17 cellular contexts compared by ENCODE assay signal in genomic region chr2:140502951-140503630, GRCh38.
A peak's percentile ranks its signal among the peaks of the same experiment; 100 is the strongest.
DNase-seq lines count a peak whose midpoint lies in the region; ATAC-seq, FAIRE-seq and TF ChIP-seq lines count a peak whose summit lies in the region.
"Had no signal": no experiment of that assay in that cellular context is flagged by ENCODE, and none has a peak within 500 bp of the region (broad histone marks: within the 10 kb centered on the region; RNA-seq: fewer than 3 reads in every experiment).

No MANE protein-coding gene starts in this region.

- H3K27me3 ChIP-seq in effector memory CD4-positive, alpha-beta T cell (replicated peaks; ENCODE audit: control insufficient read depth, insufficient read depth, low read length, poor library complexity, severe bottlenecking): no peaks in the 10 kb centered on the region
- H3K27me3 ChIP-seq: cardiac muscle cell, tibial artery had no signal

- DNase-seq in A549 (ENCODE audit: low read depth in 1 of 2, low spot score in 1 of 2) (no peak), fibroblast of the conjunctiva (ENCODE audit: low read depth) (peak; percentile 86), HuH-7 (ENCODE audit: low spot score) (no peak)
- DNase-seq in effector memory CD4-positive, alpha-beta T cell: no peak
- DNase-seq in stimulated activated naive B cell treated with anti-CD40 and anti-IgM and Interleukin-4, amounts not matched to agents 10 μg/mL and 1 μg/mL and 100 μg/mL, for 72 hours: no peak
- DNase-seq: activated T-cell treated with anti-CD3 and anti-CD28 coated beads, Interleukin-2, amount 50 U/mL, for 1 hour; EL; NCI-H2227 treated with DMSO at 0.1 percent for 48 hours; SIG-M5; tibial artery had no signal

- H3K9me3 ChIP-seq in A549: no peaks in the 10 kb centered on the region
- no peaks in the 10 kb centered on the region for H3K9me3 ChIP-seq in effector memory CD4-positive, alpha-beta T cell (ENCODE audit: control insufficient read depth, low read length)
- H3K9me3 ChIP-seq: tibial artery had no signal

- TF ChIP-seq POLR2A in A549 (IDR thresholded peaks at IDR 0.05; ENCODE audit: low read length): no peak

- peaks cover 7% of the 10 kb centered on the region for H3K9me3 Mint-ChIP-seq in activated T-helper 17 cell treated with anti-CD3 and anti-CD28 coated beads, Interleukin-2, amount 50 U/mL, for 72 hours
- no peaks in the 10 kb centered on the region for H3K9me3 Mint-ChIP-seq in stimulated activated naive B cell treated with anti-CD40 and anti-IgM and Interleukin-4, amounts not matched to agents 10 μg/mL and 1 μg/mL and 100 μg/mL, for 72 hours
- H3K9me3 Mint-ChIP-seq: WTC11 had no signal

- no peaks in the 10 kb centered on the region for H3K27me3 Mint-ChIP-seq in activated T-helper 17 cell treated with anti-CD3 and anti-CD28 coated beads, Interleukin-2, amount 50 U/mL, for 72 hours
- no peaks in the 10 kb centered on the region for H3K27me3 Mint-ChIP-seq in stimulated activated naive B cell treated with anti-CD40 and anti-IgM and Interleukin-4, amounts not matched to agents 10 μg/mL and 1 μg/mL and 100 μg/mL, for 72 hours
- H3K27me3 Mint-ChIP-seq: natural killer cell treated with Interleukin-12 subunit alpha and Interleukin-12 subunit beta and Interleukin-15 and Interleukin-18, amount 100 ng/mL, for 72 hours had no signal

- no peak overlapping the region for H3K4me3 ChIP-seq in A549
- no peak overlapping the region for H3K4me3 ChIP-seq in effector memory CD4-positive, alpha-beta T cell (ENCODE audit: insufficient read depth, low read depth, low read length, poor library complexity, severe bottlenecking)
- H3K4me3 ChIP-seq: cardiac muscle cell, tibial artery had no signal

- TF ChIP-seq EP300 in A549 (IDR thresholded peaks at IDR 0.05): no peak

- 38% methylated on average over 6 of the region's 6 CpGs for WGBS in A549 (ENCODE audit: missing lambda C conversion rate)

- POLR2A ChIA-PET in A549 (lab: Yijun Ruan, JAX): no interaction called here

- no peak for FAIRE-seq in A549 (lab: Jason Lieb, UNC)
- FAIRE-seq: GM18507 had no signal

- ATAC-seq in A549 (no peak; a peak in 1 of 6 replicates), HG03175 (IDR thresholded peaks at IDR 0.05; ENCODE audit: unreplicated experiment) (peak; percentile 47), SK-N-SH treated with all-trans-retinoic acid at 6 μM for 48 hours (peak; percentile 26; the same call in 2 of the 3 replicates)
- ATAC-seq in activated T-helper 17 cell treated with anti-CD3 and anti-CD28 coated beads, Interleukin-2, amount 50 U/mL, for 72 hours (replicated peaks): no peak
- no peak for ATAC-seq in stimulated activated naive B cell treated with anti-CD40 and anti-IgM and Interleukin-4, amounts not matched to agents 10 μg/mL and 1 μg/mL and 100 μg/mL, for 72 hours (replicated peaks)
- ATAC-seq: natural killer cell treated with Interleukin-12 subunit alpha and Interleukin-12 subunit beta and Interleukin-15 and Interleukin-18, amount 100 ng/mL, for 72 hours; WTC11 had no signal

- H3K4me2 ChIP-seq in A549: peak overlapping the region; percentile 39

- no peak for TF ChIP-seq RAD21 in A549 (conservative IDR thresholded peaks at IDR 0.05 in 1 of 2, IDR thresholded peaks at IDR 0.05 in 1 of 2)

- H3K36me3 Mint-ChIP-seq in activated T-helper 17 cell treated with anti-CD3 and anti-CD28 coated beads, Interleukin-2, amount 50 U/mL, for 72 hours (ENCODE audit: low read depth): no peaks in the 10 kb centered on the region
- no peaks in the 10 kb centered on the region for H3K36me3 Mint-ChIP-seq in stimulated activated naive B cell treated with anti-CD40 and anti-IgM and Interleukin-4, amounts not matched to agents 10 μg/mL and 1 μg/mL and 100 μg/mL, for 72 hours
- H3K36me3 Mint-ChIP-seq: natural killer cell treated with Interleukin-12 subunit alpha and Interleukin-12 subunit beta and Interleukin-15 and Interleukin-18, amount 100 ng/mL, for 72 hours; WTC11 had no signal

- H3K4me1 Mint-ChIP-seq in activated T-helper 17 cell treated with anti-CD3 and anti-CD28 coated beads, Interleukin-2, amount 50 U/mL, for 72 hours: no peaks in the 10 kb centered on the region
- H3K4me1 Mint-ChIP-seq in stimulated activated naive B cell treated with anti-CD40 and anti-IgM and Interleukin-4, amounts not matched to agents 10 μg/mL and 1 μg/mL and 100 μg/mL, for 72 hours: no peaks in the 10 kb centered on the region
- H3K4me1 Mint-ChIP-seq: WTC11 had no signal

- TF ChIP-seq CTCF in A549 (IDR thresholded peaks at IDR 0.05): no peak

- H3K4me3 Mint-ChIP-seq in activated T-helper 17 cell treated with anti-CD3 and anti-CD28 coated beads, Interleukin-2, amount 50 U/mL, for 72 hours: no peak overlapping the region
- H3K4me3 Mint-ChIP-seq in stimulated activated naive B cell treated with anti-CD40 and anti-IgM and Interleukin-4, amounts not matched to agents 10 μg/mL and 1 μg/mL and 100 μg/mL, for 72 hours: no peak overlapping the region
- H3K4me3 Mint-ChIP-seq: natural killer cell treated with Interleukin-12 subunit alpha and Interleukin-12 subunit beta and Interleukin-15 and Interleukin-18, amount 100 ng/mL, for 72 hours; WTC11 had no signal

- CTCF ChIA-PET in A549 (lab: Yijun Ruan, JAX): interaction anchor here (1.0 kb wide), 1 partner anchor 27 kb away, joined by 3 read pairs; no protein-coding TSS in a partner anchor

- no peak overlapping the region for H3K27ac ChIP-seq in A549
- no peak overlapping the region for H3K27ac ChIP-seq in effector memory CD4-positive, alpha-beta T cell (ENCODE audit: insufficient read depth, low read length, poor library complexity, severe bottlenecking)
- H3K27ac ChIP-seq: cardiac muscle cell, tibial artery had no signal

- 0 out of 3 replicates have a peak, but pooled peaks cover 4% of the 10 kb centered on the region for H3K4me1 ChIP-seq in A549
- no peaks in the 10 kb centered on the region for H3K4me1 ChIP-seq in effector memory CD4-positive, alpha-beta T cell (ENCODE audit: control insufficient read depth, insufficient read depth, low read length, poor library complexity, severe bottlenecking)
- H3K4me1 ChIP-seq: tibial artery had no signal

- no peak overlapping the region for H3K27ac Mint-ChIP-seq in activated T-helper 17 cell treated with anti-CD3 and anti-CD28 coated beads, Interleukin-2, amount 50 U/mL, for 72 hours
- no peak overlapping the region for H3K27ac Mint-ChIP-seq in stimulated activated naive B cell treated with anti-CD40 and anti-IgM and Interleukin-4, amounts not matched to agents 10 μg/mL and 1 μg/mL and 100 μg/mL, for 72 hours
- H3K27ac Mint-ChIP-seq: natural killer cell treated with Interleukin-12 subunit alpha and Interleukin-12 subunit beta and Interleukin-15 and Interleukin-18, amount 100 ng/mL, for 72 hours; WTC11 had no signal

- H3K36me3 ChIP-seq in effector memory CD4-positive, alpha-beta T cell (ENCODE audit: control insufficient read depth, insufficient read depth, low read length): no peaks in the 10 kb centered on the region
- H3K36me3 ChIP-seq: cardiac muscle cell, tibial artery had no signal

TF ChIP-seq in A549, 52 proteins besides CTCF, POLR2A, EP300 and RAD21 (continues in another document):
- TF ChIP-seq RFX5 (IDR thresholded peaks at IDR 0.05) (no peak), SMC3 (IDR thresholded peaks at IDR 0.05) (no peak), BCL3 (IDR thresholded peaks at IDR 0.05) (no peak), GATA3 (IDR thresholded peaks at IDR 0.05; ENCODE audit: borderline replicate concordance) (no peak), HOXB5 (CRISPR knock-in tag; IDR thresholded peaks at IDR 0.05) (no peak)

TF ChIP-seq in SK-N-SH treated with all-trans-retinoic acid at 6 μM for 48 hours, 23 proteins besides CTCF, POLR2A, EP300 and RAD21 (continues in another document):
- TF ChIP-seq TOX (CRISPR knock-in tag; IDR thresholded peaks at IDR 0.05; ENCODE audit: borderline replicate concordance): no peak
- no peak for TF ChIP-seq TSHZ2 (CRISPR knock-in tag; IDR thresholded peaks at IDR 0.05)
- TF ChIP-seq CSRNP3 (CRISPR knock-in tag; IDR thresholded peaks at IDR 0.05): no peak
- no peak for TF ChIP-seq ZFP30 (CRISPR knock-in tag; IDR thresholded peaks at IDR 0.05)
- no peak for TF ChIP-seq BACH2 (CRISPR knock-in tag; IDR thresholded peaks at IDR 0.05; ENCODE audit: borderline replicate concordance)

Comparison
In these comparisons a context has a peak if more than half of its experiments do, and no peak if none do; other contexts are left out.
1. ATAC-seq: peak in HG03175 (single experiment) and SK-N-SH treated with all-trans-retinoic acid at 6 μM for 48 hours (single experiment); none in A549 (0 of 2), activated T-helper 17 cell treated with anti-CD3 and anti-CD28 coated beads, Interleukin-2, amount 50 U/mL, for 72 hours (single experiment) and stimulated activated naive B cell treated with anti-CD40 and anti-IgM and Interleukin-4, amounts not matched to agents 10 μg/mL and 1 μg/mL and 100 μg/mL, for 72 hours (0 of 2).